In genomic region chr9:89494199-89494598, GRCh38 we compare ENCODE assay signal across 11 cellular contexts. TPM values are rescaled to one million over a fixed set of nuclear protein-coding genes. Genes with fewer than 3 reads are reported as not detected.
DNase-seq lines count a peak whose midpoint lies in the region; TF ChIP-seq lines count a peak whose summit lies in the region.
"Had no signal": no experiment of that assay in that cellular context is flagged by ENCODE, and none has a peak within 500 bp of the region (broad histone marks: within the 10 kb centered on the region; RNA-seq: fewer than 3 reads in every experiment).

No MANE protein-coding gene starts in this region.

- intact Hi-C loops in activated CD4-positive, alpha-beta T cell treated with anti-CD3 and anti-CD28 coated beads, Interleukin-2, amount 10 ng/mL, durations not matched to agents 24 days and 14 days (cut with micrococcal nuclease): no loop called here

- TF ChIP-seq CTCF in neutrophil (IDR thresholded peaks at IDR 0.05) (no peak), WERI-Rb-1 (IDR thresholded peaks at IDR 0.05; ENCODE audit: low read depth, low read length) (no peak)

- DNase-seq in activated CD4-positive, alpha-beta T cell treated with anti-CD3 and anti-CD28 coated beads, Interleukin-2, amount 10 ng/mL, durations not matched to agents 24 days and 14 days: no peak
- no peak for DNase-seq in activated CD4-positive, alpha-beta T cell treated with anti-CD3 and anti-CD28 coated beads for 1 hour
- DNase-seq in NCI-H524 treated with DMSO at 0.1 percent for 48 hours (lab: John Stamatoyannopoulos, UW) (no peak), WERI-Rb-1 (no peak), cerebellar nuclear complex (lab: John Stamatoyannopoulos, UW) (no peak)
- DNase-seq: erythroblast, NCI-H1417 treated with DMSO at 0.1 percent for 48 hours had no signal

- H3K9me3 Mint-ChIP-seq in activated CD4-positive, alpha-beta T cell treated with anti-CD3 and anti-CD28 coated beads, Interleukin-2, amount 10 ng/mL, durations not matched to agents 24 days and 14 days: no peaks in the 10 kb centered on the region

- H3K4me3 ChIP-seq in neutrophil (ENCODE audit: low read depth in 1 of 2, low read length in 1 of 2) (peak overlapping the region in 1 of 2 experiments; percentile 91), WERI-Rb-1 (ENCODE audit: low read depth, low read length) (no peak overlapping the region)
- H3K4me3 ChIP-seq: SK-N-MC had no signal

- no peaks in the 10 kb centered on the region for H3K27me3 ChIP-seq in neutrophil
- H3K27me3 ChIP-seq in WERI-Rb-1 (ENCODE audit: insufficient read depth, low read depth, severe bottlenecking): no peaks in the 10 kb centered on the region

- H3K4me1 ChIP-seq in neutrophil (ENCODE audit: control insufficient read depth in 1 of 2, insufficient read depth in 1 of 2, low read depth in 1 of 2, low read length in 1 of 2): peaks cover 55 to 82% of the 10 kb centered on the region in 2 experiments

- peaks cover 55% of the 10 kb centered on the region for H3K36me3 Mint-ChIP-seq in activated CD4-positive, alpha-beta T cell treated with anti-CD3 and anti-CD28 coated beads, Interleukin-2, amount 10 ng/mL, durations not matched to agents 24 days and 14 days (ENCODE audit: low read depth)

- H3K27ac ChIP-seq in KOPT-K1 (ENCODE audit: low read depth, low read length, poor library complexity, severe bottlenecking) (peak overlapping the region; percentile 98), angular gyrus (ENCODE audit: low read depth, low read length) (peak overlapping the region; percentile 59), neutrophil (peak overlapping the region; percentile 92), WERI-Rb-1 (no peak overlapping the region)
- H3K27ac ChIP-seq: SK-N-MC had no signal

- H3K9me3 ChIP-seq in KOPT-K1 (ENCODE audit: insufficient read depth, low read length, poor library complexity, severe bottlenecking): no peaks in the 10 kb centered on the region
- H3K9me3 ChIP-seq in neutrophil: no peaks in the 10 kb centered on the region
- no peaks in the 10 kb centered on the region for H3K9me3 ChIP-seq in WERI-Rb-1 (ENCODE audit: severe bottlenecking)

- H3K4me3 Mint-ChIP-seq in activated CD4-positive, alpha-beta T cell treated with anti-CD3 and anti-CD28 coated beads, Interleukin-2, amount 10 ng/mL, durations not matched to agents 24 days and 14 days: peak overlapping the region; percentile 92

- H3K4me1 Mint-ChIP-seq in activated CD4-positive, alpha-beta T cell treated with anti-CD3 and anti-CD28 coated beads, Interleukin-2, amount 10 ng/mL, durations not matched to agents 24 days and 14 days: peaks cover 74% of the 10 kb centered on the region

- H3K36me3 ChIP-seq in KOPT-K1 (ENCODE audit: insufficient read depth, low read length) (peaks cover 36% of the 10 kb centered on the region; the same call in 1 of the 2 replicates), neutrophil (peaks cover 19% of the 10 kb centered on the region), WERI-Rb-1 (no peaks in the 10 kb centered on the region)

- H3K27ac Mint-ChIP-seq in activated CD4-positive, alpha-beta T cell treated with anti-CD3 and anti-CD28 coated beads, Interleukin-2, amount 10 ng/mL, durations not matched to agents 24 days and 14 days: peak overlapping the region; percentile 79

- H3K27me3 Mint-ChIP-seq in activated CD4-positive, alpha-beta T cell treated with anti-CD3 and anti-CD28 coated beads, Interleukin-2, amount 10 ng/mL, durations not matched to agents 24 days and 14 days: no peaks in the 10 kb centered on the region

RNA-seq across cellular contexts. Expression of gene SEMA4D, which starts 3.7 kb away (rescaled TPM):
- 368 and 370 TPM in 2 replicates for total RNA-seq in activated CD4-positive, alpha-beta T cell treated with anti-CD3 and anti-CD28 coated beads, Interleukin-2, amount 10 ng/mL, durations not matched to agents 24 days and 14 days
